Comparison of ENCODE assay signal across 1 cellular context in the genomic region with DNA sequence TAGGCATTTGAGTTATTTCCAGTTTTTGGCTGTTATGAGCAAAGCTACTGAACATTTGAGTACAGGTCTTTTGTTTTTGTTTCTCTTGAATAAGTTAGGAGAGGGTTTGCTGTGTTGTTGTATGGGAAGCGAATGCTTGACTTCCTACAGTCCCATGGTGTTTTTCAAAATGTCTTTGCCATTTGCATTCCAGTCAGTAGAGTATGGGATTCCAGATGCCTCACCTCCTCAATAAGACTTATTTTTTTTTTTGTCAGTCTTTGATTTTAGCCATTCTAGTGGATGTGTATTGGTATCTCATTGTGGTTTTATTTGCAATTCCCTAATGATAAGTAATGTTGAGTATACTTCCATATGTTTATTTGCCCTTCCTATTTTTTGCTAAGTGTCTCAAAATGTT.
TF ChIP-seq lines count a peak whose summit lies in the region.

No MANE protein-coding gene starts in this region.

TF ChIP-seq in GM12878, 131 proteins besides CTCF, POLR2A, EP300 and RAD21:
- TF ChIP-seq PRDM15 (CRISPR knock-in tag; IDR thresholded peaks at IDR 0.05) = no peak
- TF ChIP-seq IRF3 (IDR thresholded peaks at IDR 0.05) = no peak
- no peak for TF ChIP-seq WRNIP1 (IDR thresholded peaks at IDR 0.05; ENCODE audit: borderline replicate concordance, low read depth, low read length)
- TF ChIP-seq SUZ12 (IDR thresholded peaks at IDR 0.05; ENCODE audit: unreplicated experiment) = no peak
- no peak for TF ChIP-seq BRCA1 (IDR thresholded peaks at IDR 0.05; ENCODE audit: low read depth, low read length)
- TF ChIP-seq POU2F2 (IDR thresholded peaks at IDR 0.05; ENCODE audit: borderline replicate concordance, low read depth, low read length) = no peak
